ENCODE assay signal across 8 cellular contexts in the genomic region with DNA sequence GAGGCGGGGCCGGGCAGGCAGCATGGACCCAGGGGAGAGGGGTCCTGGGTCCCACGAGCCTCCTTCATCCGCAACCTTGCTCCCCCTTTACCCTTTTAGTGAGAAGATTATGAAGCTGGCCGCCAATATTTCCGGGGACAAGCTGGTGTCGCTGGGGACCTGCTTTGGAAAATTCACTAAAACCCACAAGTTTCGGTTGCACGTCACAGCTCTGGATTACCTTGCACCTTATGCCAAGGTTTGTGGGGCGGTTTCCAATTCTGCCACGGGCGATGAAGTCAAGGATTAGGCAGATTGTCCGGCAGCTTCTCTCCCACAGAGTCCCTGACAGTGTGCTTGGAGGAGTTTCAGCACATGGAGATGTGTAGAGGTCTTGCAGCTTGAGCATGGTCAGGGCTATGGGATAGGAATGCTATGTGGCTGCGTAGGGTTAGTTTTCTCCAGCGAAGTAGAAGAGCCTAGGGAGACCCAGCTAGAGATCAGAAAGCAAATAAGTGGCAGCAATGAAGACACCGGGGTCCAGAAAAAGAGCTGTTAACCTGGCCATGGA. TPM values are rescaled to one million over a fixed set of nuclear protein-coding genes. Genes with fewer than 3 reads are reported as not detected.
DNase-seq lines count a peak whose midpoint lies in the region; TF ChIP-seq lines count a peak whose summit lies in the region.

No MANE protein-coding gene starts in this region.

- peaks cover 75% of the 10 kb centered on the region for H3K36me3 Mint-ChIP-seq in MCF 10A (ENCODE audit: insufficient read depth, unreplicated experiment)

- H3K27ac ChIP-seq in BLaER1 treated with 17β-estradiol and CSF1 and Interleukin-3, amounts not matched to agents 10 nM and 100 nM, result peak overlapping the region; percentile 62 to 95 (median 91)
- H3K27ac ChIP-seq in HUES64 (ENCODE audit: low read depth, low read length) (peak overlapping the region; percentile 87), vagina (peak overlapping the region; percentile 87)

- peak overlapping the region; percentile 87 to 96 (median 92) for H3K9ac ChIP-seq in BLaER1 treated with 17β-estradiol and CSF1 and Interleukin-3, amounts not matched to agents 10 nM and 100 nM
- peak overlapping the region; percentile 97 for H3K9ac ChIP-seq in HUES64 (ENCODE audit: low read depth, low read length)

- CTCF ChIA-PET in MCF 10A (lab: Yijun Ruan, JAX), result interaction anchor here (0.5 to 1.3 kb wide), 9 partner anchors 11 to 805 kb away, joined by 3 to 5 read pairs (median 3); partner anchors contain the start of gene NOB1

- no peaks in the 10 kb centered on the region for H3K27me3 Mint-ChIP-seq in MCF 10A (ENCODE audit: insufficient read depth, unreplicated experiment)

- no peak for TF ChIP-seq POLR2A in vagina (IDR thresholded peaks at IDR 0.05)

- intact Hi-C loops in MCF 10A (cut with micrococcal nuclease), result no loop called here
- intact Hi-C loops in vagina (cut with DNase I), result no loop called here

- DNase-seq in MCF 10A (ENCODE audit: unreplicated experiment), result peak; percentile 26
- no peak for DNase-seq in vagina (ENCODE audit: extremely low spot score in 2 of 2)
- no peak for DNase-seq in NCI-H2171 treated with DMSO at 0.1 percent for 48 hours (lab: John Stamatoyannopoulos, UW)
- DNase-seq in nucleus accumbens (lab: John Stamatoyannopoulos, UW), result no peak
- DNase-seq in hippocampal formation (lab: John Stamatoyannopoulos, UW), result no peak

- peak overlapping the region; percentile 79 to 95 (median 92) for H3K4me2 ChIP-seq in BLaER1 treated with 17β-estradiol and CSF1 and Interleukin-3, amounts not matched to agents 10 nM and 100 nM

- no peaks in the 10 kb centered on the region for H3K27me3 ChIP-seq in BLaER1 treated with 17β-estradiol and CSF1 and Interleukin-3, amounts not matched to agents 10 nM and 100 nM
- H3K27me3 ChIP-seq in HUES64 (ENCODE audit: insufficient read depth, low read length) (no peaks in the 10 kb centered on the region), mononuclear cell (ENCODE audit: insufficient read depth, low read length) (no peaks in the 10 kb centered on the region), vagina (no peaks in the 10 kb centered on the region)

- no peaks in the 10 kb centered on the region for H3K9me3 Mint-ChIP-seq in MCF 10A (ENCODE audit: unreplicated experiment)

- peaks cover 33 to 56% (median 41%) of the 10 kb centered on the region in 10 experiments for H3K4me1 ChIP-seq in BLaER1 treated with 17β-estradiol and CSF1 and Interleukin-3, amounts not matched to agents 10 nM and 100 nM
- H3K4me1 ChIP-seq in HUES64 (ENCODE audit: insufficient read depth, low read length) (0 out of 2 replicates have a peak, but pooled peaks cover 10% of the 10 kb centered on the region), mononuclear cell (ENCODE audit: insufficient read depth, low read length) (peaks cover 33% of the 10 kb centered on the region), vagina (peaks cover 39% of the 10 kb centered on the region)

- H4K20me1 ChIP-seq in BLaER1 treated with 17β-estradiol and CSF1 and Interleukin-3, amounts not matched to agents 10 nM and 100 nM, result peaks cover 0 to 34% (median 9%) of the 10 kb centered on the region in 11 experiments; a peak in 12 of 22 replicates

- no peaks in the 10 kb centered on the region for H3K9me3 ChIP-seq in BLaER1 treated with 17β-estradiol and CSF1 and Interleukin-3, amounts not matched to agents 10 nM and 100 nM (replicated peaks in 1 of 11)
- H3K9me3 ChIP-seq in HUES64 (ENCODE audit: insufficient read depth, low read depth, low read length), result no peaks in the 10 kb centered on the region
- no peaks in the 10 kb centered on the region for H3K9me3 ChIP-seq in mononuclear cell (ENCODE audit: low read depth, low read length)
- H3K9me3 ChIP-seq in vagina, result no peaks in the 10 kb centered on the region

- peak overlapping the region; percentile 78 to 99 (median 87) for H3K4me3 ChIP-seq in BLaER1 treated with 17β-estradiol and CSF1 and Interleukin-3, amounts not matched to agents 10 nM and 100 nM
- H3K4me3 ChIP-seq in HUES64 (ENCODE audit: low read length) (peak overlapping the region; percentile 99), mononuclear cell (ENCODE audit: low read length) (peak overlapping the region; percentile 65), vagina (peak overlapping the region; percentile 82 to 93)

- BruUV-seq in MCF 10A (replicated peaks; lab: Mats Ljungman, UMichigan), result TSS peak; percentile 66

- H3K4me1 Mint-ChIP-seq in MCF 10A (ENCODE audit: insufficient read depth, unreplicated experiment), result peaks cover 5% of the 10 kb centered on the region

- peak overlapping the region; percentile 95 for H3K27ac Mint-ChIP-seq in MCF 10A (ENCODE audit: low read depth, unreplicated experiment)

- peaks cover 52 to 71% (median 63%) of the 10 kb centered on the region in 11 experiments for H3K36me3 ChIP-seq in BLaER1 treated with 17β-estradiol and CSF1 and Interleukin-3, amounts not matched to agents 10 nM and 100 nM
- H3K36me3 ChIP-seq in HUES64 (ENCODE audit: insufficient read depth, low read length) (peaks cover 53% of the 10 kb centered on the region), vagina (peaks cover 0 to 36% of the 10 kb centered on the region in 2 donors)

- TF ChIP-seq CTCF in MCF 10A (IDR thresholded peaks at IDR 0.05; ENCODE audit: unreplicated experiment) (no peak), vagina (IDR thresholded peaks at IDR 0.05) (no peak)

- peak overlapping the region; percentile 88 for H3K4me3 Mint-ChIP-seq in MCF 10A (ENCODE audit: unreplicated experiment)

- POLR2A ChIA-PET in MCF 10A (lab: Yijun Ruan, JAX), result interaction anchor here (0.5 to 6.5 kb wide), 15 partner anchors 10 to 1249 kb away, joined by 3 to 114 read pairs (median 4); partner anchors contain the start of genes PDF, TERF2, TMED6 and UTP4

- WGBS in HUES64, result 8% methylated on average over 16 of the region's 16 CpGs

RNA-seq across cellular contexts. Expression of gene NIP7, which starts 0.6 kb away (rescaled TPM):
- polyA plus RNA-seq in HUES64 (2013, experiment 1 of 2), result 37.2 TPM
- polyA plus RNA-seq in HUES64 (2013, experiment 2 of 2), result 40.1 TPM
- 55.4 and 62.1 TPM in 2 replicates for total RNA-seq in MCF 10A (2022)
- 22.5 TPM for total RNA-seq in mononuclear cell
- total RNA-seq in vagina, result 15.2 TPM

RNA-seq across cellular contexts. Expression of gene COG8, which starts 0.8 kb away (rescaled TPM):
- 31.5 TPM for polyA plus RNA-seq in HUES64 (2013, experiment 1 of 2)
- polyA plus RNA-seq in HUES64 (2013, experiment 2 of 2), result 30.6 TPM
- total RNA-seq in MCF 10A (2022) (29.3 and 33.3 TPM in 2 replicates), mononuclear cell (15.3 TPM), vagina (46.2 TPM)

RNA-seq across cellular contexts. Expression of gene PDF, which starts 9.8 kb away (rescaled TPM):
- 17.9 TPM for polyA plus RNA-seq in HUES64 (2013, experiment 1 of 2)
- polyA plus RNA-seq in HUES64 (2013, experiment 2 of 2), result 14.5 TPM
- total RNA-seq in MCF 10A (2022), result 19.4 and 24.8 TPM in 2 replicates
- 2.9 TPM for total RNA-seq in mononuclear cell
- total RNA-seq in vagina, result 44.9 TPM

RNA-seq across cellular contexts. Expression of gene TMED6, which starts 11.4 kb away (rescaled TPM):
- not detected for polyA plus RNA-seq in HUES64 (2013, experiment 1 of 2)
- polyA plus RNA-seq in HUES64 (2013, experiment 2 of 2), result not detected
- 0.51 and 1.2 TPM in 2 replicates for total RNA-seq in MCF 10A (2022)
- total RNA-seq in mononuclear cell, result 1.0 TPM
- not detected for total RNA-seq in vagina

RNA-seq across cellular contexts. Expression of gene VPS4A, which starts 29.0 kb away (rescaled TPM):
- polyA plus RNA-seq in HUES64 (2013, experiment 1 of 2), result 22.0 TPM
- polyA plus RNA-seq in HUES64 (2013, experiment 2 of 2), result 25.5 TPM
- total RNA-seq in MCF 10A (2022), result 34.4 and 38.6 TPM in 2 replicates
- total RNA-seq in mononuclear cell, result 35.5 TPM
- total RNA-seq in vagina, result 27.7 TPM
